ENCODE assay signal across 10 cellular contexts in genomic region chr22:39152024-39152510, GRCh38. TPM values are rescaled to one million over a fixed set of nuclear protein-coding genes. Genes with fewer than 3 reads are reported as not detected.
DNase-seq lines count a peak whose midpoint lies in the region; ATAC-seq, FAIRE-seq and TF ChIP-seq lines count a peak whose summit lies in the region.
"Had no signal": no experiment of that assay in that cellular context is flagged by ENCODE, and none has a peak within 500 bp of the region (broad histone marks: within the 10 kb centered on the region; RNA-seq: fewer than 3 reads in every experiment).

No MANE protein-coding gene starts in this region.

- in situ Hi-C loops in Panc1 (cut with HindIII; ENCODE audit: low pct_unique_long_range_greater_than_20kb, low sequenced_read_pairs), result no loop called here

- no peaks in the 10 kb centered on the region for H3K9me3 ChIP-seq in DOHH2 (ENCODE audit: control insufficient read depth, insufficient read depth, low read length)
- no peaks in the 10 kb centered on the region for H3K9me3 ChIP-seq in Panc1 (ENCODE audit: control insufficient read depth, insufficient read depth, low read depth, low read length)
- H3K9me3 ChIP-seq in esophagus muscularis mucosa, result no peaks in the 10 kb centered on the region

- peak overlapping the region; percentile 63 for H3K4me2 ChIP-seq in DOHH2 (ENCODE audit: low read length)

- FAIRE-seq in H54 (lab: Jason Lieb, UNC), result no peak
- FAIRE-seq: colon had no signal

- CTCF ChIA-PET in Panc1 (lab: Charles Lee), result no interaction called here

- no peaks in the 10 kb centered on the region for H3K79me2 ChIP-seq in DOHH2 (ENCODE audit: control insufficient read depth, low read length)

- H3F3A ChIP-seq in DOHH2 (ENCODE audit: control insufficient read depth, insufficient read depth), result 0 out of 2 replicates have a peak, but pooled peaks cover 7% of the 10 kb centered on the region

- no peaks in the 10 kb centered on the region for H3K9me2 ChIP-seq in DOHH2 (replicated peaks; ENCODE audit: control insufficient read depth, low read length)

- ATAC-seq in Panc1 (no peak), left colon (no peak)

- no peak for TF ChIP-seq CTCF in DOHH2 (IDR thresholded peaks at IDR 0.05; ENCODE audit: low read depth, low read length, poor library complexity, severe bottlenecking)
- no peak for TF ChIP-seq CTCF in Panc1 (IDR thresholded peaks at IDR 0.05)
- no peak for TF ChIP-seq CTCF in esophagus muscularis mucosa (IDR thresholded peaks at IDR 0.05)

- no peak for TF ChIP-seq EP300 in esophagus muscularis mucosa (IDR thresholded peaks at IDR 0.05)

- no TSS peak for BruUV-seq in Panc1 (replicated peaks; lab: Mats Ljungman, UMichigan)

- no peak for DNase-seq in Panc1 (ENCODE audit: low read depth, low spot score)
- no peak for DNase-seq in esophagus muscularis mucosa (ENCODE audit: extremely low spot score)
- peak; percentile 28 for DNase-seq in pons (ENCODE audit: low spot score)
- DNase-seq in H54 (ENCODE audit: insufficient read length, low spot score), result no peak
- DNase-seq in left colon, result no peak
- DNase-seq in occipital lobe (lab: John Stamatoyannopoulos, UW), result no peak
- no peak for DNase-seq in NCI-H146 treated with DMSO at 0.1 percent for 48 hours (lab: John Stamatoyannopoulos, UW; ENCODE audit: unreplicated experiment)

- 11% methylated on average over 20 of the region's 44 CpGs for WGBS in esophagus muscularis mucosa

- no peak for TF ChIP-seq POLR2A in esophagus muscularis mucosa (IDR thresholded peaks at IDR 0.05; ENCODE audit: low read depth)
- TF ChIP-seq POLR2A in H54 (IDR thresholded peaks at IDR 0.05; ENCODE audit: low read depth, low read length), result no peak

- H3K27me3 ChIP-seq in DOHH2 (ENCODE audit: control insufficient read depth, low read length) (peaks cover 26% of the 10 kb centered on the region), Panc1 (ENCODE audit: control insufficient read depth, insufficient read depth, low read length) (no peaks in the 10 kb centered on the region), esophagus muscularis mucosa (no peaks in the 10 kb centered on the region)

- H3K4me1 ChIP-seq in DOHH2 (ENCODE audit: control insufficient read depth, low read length) (peaks cover 33% of the 10 kb centered on the region), Panc1 (ENCODE audit: control insufficient read depth, insufficient read depth, low read length) (peaks cover 19% of the 10 kb centered on the region), esophagus muscularis mucosa (peaks cover 43 to 60% (median 58%) of the 10 kb centered on the region in 4 donors)

- no peaks in the 10 kb centered on the region for H3K36me3 ChIP-seq in DOHH2 (ENCODE audit: control insufficient read depth, low read length)
- H3K36me3 ChIP-seq in Panc1 (ENCODE audit: control insufficient read depth, insufficient read depth, low read length), result no peaks in the 10 kb centered on the region; the same call in 1 of the 2 replicates
- H3K36me3 ChIP-seq in esophagus muscularis mucosa, result peaks cover 0 to 24% (median 11%) of the 10 kb centered on the region in 4 donors

- POLR2A ChIA-PET in Panc1 (lab: Charles Lee), result no interaction called here

- no peak overlapping the region for H3K27ac ChIP-seq in DOHH2 (ENCODE audit: low read depth, low read length)
- H3K27ac ChIP-seq in Panc1 (ENCODE audit: low read length), result peak overlapping the region; percentile 76
- H3K27ac ChIP-seq in esophagus muscularis mucosa (replicated peaks in 1 of 4), result peak overlapping the region; percentile 97 to 99 (median 98)

- intact Hi-C loops in Panc1 (cut with micrococcal nuclease; ENCODE audit: unreplicated experiment), result no loop called here
- intact Hi-C loops in esophagus muscularis mucosa (cut with DNase I), result loop anchor here (5.0 kb wide), 1 partner anchor 165 kb away; the partner anchor contains the start of gene RPL3
- intact Hi-C loops in left colon (cut with DNase I, micrococcal nuclease), result no loop called here

- no peaks in the 10 kb centered on the region for H4K20me1 ChIP-seq in DOHH2 (ENCODE audit: control insufficient read depth, insufficient read depth, low read depth, low read length)

- peak overlapping the region; percentile 70 for H3K4me3 ChIP-seq in DOHH2 (ENCODE audit: low read length)
- peak overlapping the region; percentile 53 to 64 for H3K4me3 ChIP-seq in Panc1 (ENCODE audit: low read depth in 2 of 2, low read length in 2 of 2)
- H3K4me3 ChIP-seq in esophagus muscularis mucosa, result peak overlapping the region; percentile 84 to 98 (median 96)

RNA-seq across cellular contexts. Expression of gene CBX7, which starts 0.4 kb away (rescaled TPM):
- total RNA-seq in Panc1 (2021; ENCODE audit: unreplicated experiment) (14.5 TPM), esophagus muscularis mucosa (100 to 1,000 TPM; 129 to 251 (median 173) TPM), left colon (10 to 100 TPM; 18.6 to 33.4 TPM), occipital lobe (6.6 TPM)
- 11.6 TPM for polyA plus RNA-seq in Panc1 (2012; ENCODE audit: insufficient read length)

RNA-seq across cellular contexts. Expression of gene APOBEC3H, which starts 55.0 kb away (rescaled TPM):
- total RNA-seq in Panc1 (2021; ENCODE audit: unreplicated experiment), result not detected
- not detected for polyA plus RNA-seq in Panc1 (2012; ENCODE audit: insufficient read length)
- total RNA-seq in esophagus muscularis mucosa, result under 1 TPM in 1 of 4 donors, not detected in 3; 0.39 TPM
- not detected for total RNA-seq in left colon
- not detected for total RNA-seq in occipital lobe
- total RNA-seq: subcutaneous adipose tissue had no signal
